9 cellular contexts compared by ENCODE assay signal in the genomic region with DNA sequence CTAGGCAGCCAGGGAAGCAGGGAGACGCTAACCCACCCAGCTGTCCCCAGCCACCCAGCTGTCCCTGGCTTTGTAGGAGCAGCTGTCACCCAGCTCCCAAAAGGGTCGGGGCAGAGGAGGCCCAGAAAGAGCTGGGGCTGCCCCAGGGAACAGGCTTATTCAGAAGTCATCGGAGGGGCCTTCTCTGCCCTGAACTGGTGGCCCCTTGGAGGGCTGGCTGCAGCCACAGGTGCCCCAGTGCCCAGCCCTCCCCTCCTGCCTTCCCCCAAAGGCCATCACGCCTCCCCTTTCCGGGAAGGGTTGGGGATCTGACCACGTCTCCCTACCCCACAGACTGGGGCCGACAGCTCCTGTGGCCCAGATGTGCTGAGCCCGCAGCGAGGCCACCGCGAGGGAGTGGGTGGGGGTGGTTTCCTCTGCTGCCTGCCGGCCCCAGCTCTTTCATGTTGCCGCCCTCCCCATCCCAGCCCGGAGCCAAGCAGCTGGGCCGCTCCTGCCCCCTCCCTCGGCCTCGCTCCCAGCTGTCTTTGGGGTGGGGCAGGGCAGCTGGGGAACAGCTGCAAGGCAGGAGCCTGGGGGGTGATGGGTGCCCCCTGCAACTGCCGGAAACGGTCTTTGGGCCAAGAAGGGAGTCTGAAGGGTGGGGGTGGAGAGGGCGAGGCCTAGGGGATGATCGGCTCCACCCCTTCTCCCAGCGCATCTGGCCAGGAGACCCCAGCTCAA. TPM values are rescaled to one million over a fixed set of nuclear protein-coding genes. Genes with fewer than 3 reads are reported as not detected.
DNase-seq lines count a peak whose midpoint lies in the region; ATAC-seq, FAIRE-seq and TF ChIP-seq lines count a peak whose summit lies in the region.
"Had no signal": no experiment of that assay in that cellular context is flagged by ENCODE, and none has a peak within 500 bp of the region (broad histone marks: within the 10 kb centered on the region; RNA-seq: fewer than 3 reads in every experiment).

No MANE protein-coding gene starts in this region.

- H3K4me3 Mint-ChIP-seq in astrocyte (ENCODE audit: unreplicated experiment) (no peak overlapping the region), memory B cell (peak overlapping the region; percentile 37), progenitor cell of endocrine pancreas (ENCODE audit: low read depth) (no peak overlapping the region)

- POLR2A ChIA-PET in AG04450 (lab: Yijun Ruan, JAX): interaction anchor here (0.5 to 3.2 kb wide), 9 partner anchors 9 to 157 kb away, joined by 3 to 19 read pairs (median 5); a partner anchor contains a TSS

- FAIRE-seq in astrocyte (lab: Jason Lieb, UNC): no peak
- FAIRE-seq: islet of Langerhans had no signal

- CTCF ChIA-PET in AG04450 (lab: Charles Lee): interaction anchor here (1.0 kb wide), 2 partner anchors 9 to 15 kb away, joined by 3 read pairs; no protein-coding TSS in a partner anchor

- H3K79me2 ChIP-seq in astrocyte (ENCODE audit: insufficient read depth, low read length): no peaks in the 10 kb centered on the region

- no peaks in the 10 kb centered on the region for H3K9me3 Mint-ChIP-seq in astrocyte (ENCODE audit: unreplicated experiment)
- no peaks in the 10 kb centered on the region for H3K9me3 Mint-ChIP-seq in memory B cell
- no peaks in the 10 kb centered on the region for H3K9me3 Mint-ChIP-seq in progenitor cell of endocrine pancreas (ENCODE audit: low read depth)

- H3K4me2 ChIP-seq in astrocyte (ENCODE audit: low read length): peak overlapping the region; percentile 65

- H3K36me3 Mint-ChIP-seq in astrocyte (ENCODE audit: low read depth, unreplicated experiment) (peaks cover 5% of the 10 kb centered on the region), memory B cell (peaks cover 18% of the 10 kb centered on the region), progenitor cell of endocrine pancreas (ENCODE audit: insufficient read depth) (peaks cover 8% of the 10 kb centered on the region)

- peak; percentile 74 for ATAC-seq in GM18909 (IDR thresholded peaks at IDR 0.05; ENCODE audit: poor library complexity, unreplicated experiment)
- ATAC-seq in HG03103 (IDR thresholded peaks at IDR 0.05; ENCODE audit: low read depth, unreplicated experiment): peak; percentile 60
- ATAC-seq in SK-N-SH treated with all-trans-retinoic acid at 6 μM for 48 hours: peak; percentile 53
- peak; percentile 81 for ATAC-seq in memory B cell (ENCODE audit: low read depth)

- H3K27ac ChIP-seq in AG04450 (ENCODE audit: low read depth, low read length) (peak overlapping the region; percentile 31), astrocyte (ENCODE audit: low read depth, low read length) (no peak overlapping the region)

- DNase-seq in AG04450 (ENCODE audit: low read depth, low spot score) (peak; percentile 71), astrocyte (ENCODE audit: low read depth) (peak; percentile 31), memory B cell (ENCODE audit: low spot score in 2 of 2) (no peak), progenitor cell of endocrine pancreas (ENCODE audit: low spot score, unreplicated experiment) (no peak)
- DNase-seq in stimulated activated naive CD4-positive, alpha-beta T cell treated with Interleukin-2 at 50 U/mL for 16 hours (lab: John Stamatoyannopoulos, UW): peak; percentile 65

- H3K9me3 ChIP-seq in AG04450 (ENCODE audit: control insufficient read depth, insufficient read depth, low read length) (no peaks in the 10 kb centered on the region; the same call in 1 of the 2 replicates), astrocyte (ENCODE audit: insufficient read depth, low read depth, low read length) (no peaks in the 10 kb centered on the region)

- H3K36me3 ChIP-seq in astrocyte (ENCODE audit: insufficient read depth, low read length): peaks cover 14% of the 10 kb centered on the region

- TF ChIP-seq CTCF in AG04450 (IDR thresholded peaks at IDR 0.05; ENCODE audit: low read depth, low read length) (no peak), astrocyte (IDR thresholded peaks at IDR 0.05; ENCODE audit: insufficient read depth, low read depth, low read length) (no peak), progenitor cell of endocrine pancreas (IDR thresholded peaks at IDR 0.05; ENCODE audit: unreplicated experiment) (no peak)

- H3K27me3 ChIP-seq in AG04450 (ENCODE audit: control insufficient read depth, insufficient read depth, low read length) (no peaks in the 10 kb centered on the region), astrocyte (ENCODE audit: insufficient read depth, low read length) (no peaks in the 10 kb centered on the region)

- peaks cover 10% of the 10 kb centered on the region for H3K4me1 ChIP-seq in astrocyte (ENCODE audit: insufficient read depth, low read length)

- H3K27ac Mint-ChIP-seq in astrocyte (ENCODE audit: unreplicated experiment) (no peak overlapping the region), memory B cell (no peak overlapping the region), progenitor cell of endocrine pancreas (no peak overlapping the region)

- H3K4me3 ChIP-seq in AG04450 (ENCODE audit: low read depth, low read length) (no peak overlapping the region), astrocyte (ENCODE audit: insufficient read depth, low read depth, low read length) (no peak overlapping the region)

- no peak overlapping the region for H3K9ac ChIP-seq in astrocyte (ENCODE audit: low read length)

- H2AFZ ChIP-seq in astrocyte (ENCODE audit: low read depth, low read length): no peak overlapping the region

- H3K4me1 Mint-ChIP-seq in astrocyte (ENCODE audit: low read depth, unreplicated experiment): peaks cover 12% of the 10 kb centered on the region
- peaks cover 9% of the 10 kb centered on the region for H3K4me1 Mint-ChIP-seq in memory B cell
- H3K4me1 Mint-ChIP-seq in progenitor cell of endocrine pancreas (ENCODE audit: low read depth): peaks cover 1% of the 10 kb centered on the region

- H4K20me1 ChIP-seq in astrocyte (ENCODE audit: insufficient read depth, low read length): peaks cover 34% of the 10 kb centered on the region

- H3K27me3 Mint-ChIP-seq in astrocyte (ENCODE audit: low read depth, unreplicated experiment): no peaks in the 10 kb centered on the region
- H3K27me3 Mint-ChIP-seq in memory B cell: no peaks in the 10 kb centered on the region
- no peaks in the 10 kb centered on the region for H3K27me3 Mint-ChIP-seq in progenitor cell of endocrine pancreas

TF ChIP-seq in SK-N-SH treated with all-trans-retinoic acid at 6 μM for 48 hours, 23 proteins besides CTCF, POLR2A, EP300 and RAD21 (continues in another document):
- TF ChIP-seq GLIS3 (CRISPR knock-in tag; IDR thresholded peaks at IDR 0.05) (no peak), ZNF565 (CRISPR knock-in tag; conservative IDR thresholded peaks at IDR 0.05; ENCODE audit: low read depth) (no peak), ZNF70 (CRISPR knock-in tag; IDR thresholded peaks at IDR 0.05) (no peak), ZFP30 (CRISPR knock-in tag; IDR thresholded peaks at IDR 0.05) (no peak)
- TF ChIP-seq, protein P1, sequence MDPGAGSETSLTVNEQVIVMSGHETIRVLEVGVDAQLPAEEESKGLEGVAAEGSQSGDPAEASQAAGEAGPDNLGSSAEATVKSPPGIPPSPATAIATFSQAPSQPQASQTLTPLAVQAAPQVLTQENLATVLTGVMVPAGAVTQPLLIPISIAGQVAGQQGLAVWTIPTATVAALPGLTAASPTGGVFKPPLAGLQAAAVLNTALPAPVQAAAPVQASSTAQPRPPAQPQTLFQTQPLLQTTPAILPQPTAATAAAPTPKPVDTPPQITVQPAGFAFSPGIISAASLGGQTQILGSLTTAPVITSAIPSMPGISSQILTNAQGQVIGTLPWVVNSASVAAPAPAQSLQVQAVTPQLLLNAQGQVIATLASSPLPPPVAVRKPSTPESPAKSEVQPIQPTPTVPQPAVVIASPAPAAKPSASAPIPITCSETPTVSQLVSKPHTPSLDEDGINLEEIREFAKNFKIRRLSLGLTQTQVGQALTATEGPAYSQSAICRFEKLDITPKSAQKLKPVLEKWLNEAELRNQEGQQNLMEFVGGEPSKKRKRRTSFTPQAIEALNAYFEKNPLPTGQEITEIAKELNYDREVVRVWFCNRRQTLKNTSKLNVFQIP (CRISPR knock-in tag; IDR thresholded peaks at IDR 0.05; ENCODE audit: borderline replicate concordance, low read depth): no peak
- TF ChIP-seq, protein P2, sequence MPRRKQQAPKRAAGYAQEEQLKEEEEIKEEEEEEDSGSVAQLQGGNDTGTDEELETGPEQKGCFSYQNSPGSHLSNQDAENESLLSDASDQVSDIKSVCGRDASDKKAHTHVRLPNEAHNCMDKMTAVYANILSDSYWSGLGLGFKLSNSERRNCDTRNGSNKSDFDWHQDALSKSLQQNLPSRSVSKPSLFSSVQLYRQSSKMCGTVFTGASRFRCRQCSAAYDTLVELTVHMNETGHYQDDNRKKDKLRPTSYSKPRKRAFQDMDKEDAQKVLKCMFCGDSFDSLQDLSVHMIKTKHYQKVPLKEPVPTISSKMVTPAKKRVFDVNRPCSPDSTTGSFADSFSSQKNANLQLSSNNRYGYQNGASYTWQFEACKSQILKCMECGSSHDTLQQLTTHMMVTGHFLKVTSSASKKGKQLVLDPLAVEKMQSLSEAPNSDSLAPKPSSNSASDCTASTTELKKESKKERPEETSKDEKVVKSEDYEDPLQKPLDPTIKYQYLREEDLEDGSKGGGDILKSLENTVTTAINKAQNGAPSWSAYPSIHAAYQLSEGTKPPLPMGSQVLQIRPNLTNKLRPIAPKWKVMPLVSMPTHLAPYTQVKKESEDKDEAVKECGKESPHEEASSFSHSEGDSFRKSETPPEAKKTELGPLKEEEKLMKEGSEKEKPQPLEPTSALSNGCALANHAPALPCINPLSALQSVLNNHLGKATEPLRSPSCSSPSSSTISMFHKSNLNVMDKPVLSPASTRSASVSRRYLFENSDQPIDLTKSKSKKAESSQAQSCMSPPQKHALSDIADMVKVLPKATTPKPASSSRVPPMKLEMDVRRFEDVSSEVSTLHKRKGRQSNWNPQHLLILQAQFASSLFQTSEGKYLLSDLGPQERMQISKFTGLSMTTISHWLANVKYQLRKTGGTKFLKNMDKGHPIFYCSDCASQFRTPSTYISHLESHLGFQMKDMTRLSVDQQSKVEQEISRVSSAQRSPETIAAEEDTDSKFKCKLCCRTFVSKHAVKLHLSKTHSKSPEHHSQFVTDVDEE (CRISPR knock-in tag; IDR thresholded peaks at IDR 0.05): no peak

RNA-seq across cellular contexts. Expression of a gene that starts 16.8 kb away (rescaled TPM):
- polyA plus RNA-seq in AG04450 (2011; rRNA removed): 66.8 and 80.9 TPM in 2 replicates
- polyA minus RNA-seq in AG04450 (2011; rRNA and poly(A)+ RNA removed): 52.9 and 60.1 TPM in 2 replicates
- total RNA-seq in astrocyte (103 and 117 TPM in 2 replicates), progenitor cell of endocrine pancreas (66.1 and 69.1 TPM in 2 replicates)

RNA-seq across cellular contexts. Expression of a gene that starts 53.1 kb away (rescaled TPM):
- 16.5 and 19.2 TPM in 2 replicates for polyA plus RNA-seq in AG04450 (2011; rRNA removed)
- 4.9 and 6.3 TPM in 2 replicates for polyA minus RNA-seq in AG04450 (2011; rRNA and poly(A)+ RNA removed)
- total RNA-seq in astrocyte: 16.6 and 18.2 TPM in 2 replicates
- total RNA-seq in progenitor cell of endocrine pancreas: 24.9 and 25.0 TPM in 2 replicates

RNA-seq across cellular contexts. Expression of a gene that starts 53.4 kb away (rescaled TPM):
- polyA plus RNA-seq in AG04450 (2011; rRNA removed): 6.5 and 7.2 TPM in 2 replicates
- polyA minus RNA-seq in AG04450 (2011; rRNA and poly(A)+ RNA removed): 11.3 and 13.1 TPM in 2 replicates
- 8.4 and 9.1 TPM in 2 replicates for total RNA-seq in astrocyte
- 33.9 and 34.2 TPM in 2 replicates for total RNA-seq in progenitor cell of endocrine pancreas

Comparison
In these comparisons a context has a peak if more than half of its experiments do, and no peak if none do; other contexts are left out.
1. DNase-seq: peak in AG04450 (single experiment), astrocyte (single experiment) and stimulated activated naive CD4-positive, alpha-beta T cell treated with Interleukin-2 at 50 U/mL for 16 hours (single experiment); none in memory B cell (0 of 2) and progenitor cell of endocrine pancreas (single experiment).
2. Peak in every context shown above with its lines, with median percentiles within 50 percentile points of each other: ATAC-seq.